ENCODE assay signal across 8 cellular contexts in genomic region chr4:4762909-4763814, GRCh38.
A peak's percentile ranks its signal among the peaks of the same experiment; 100 is the strongest.
DNase-seq lines count a peak whose midpoint lies in the region; ATAC-seq lines count a peak whose summit lies in the region.

No MANE protein-coding gene starts in this region.

- ATAC-seq in GM19372 (IDR thresholded peaks at IDR 0.05; ENCODE audit: low read depth, unreplicated experiment) (peak; percentile 77), HG03159 (IDR thresholded peaks at IDR 0.05; ENCODE audit: unreplicated experiment) (peak; percentile 87)

- DNase-seq in CMK (ENCODE audit: low read depth) (peak; percentile 26), kidney tubule cell (ENCODE audit: low spot score) (peak; percentile 43), DMS 273 treated with DMSO at 0.1 percent for 48 hours (lab: John Stamatoyannopoulos, UW) (no peak), cerebellar nuclear complex (lab: John Stamatoyannopoulos, UW) (no peak), cortex of kidney (lab: John Stamatoyannopoulos, UW) (no peak)
- peak; percentile 16 for DNase-seq in activated CD4-positive, CD25-positive, alpha-beta regulatory T cell treated with anti-CD3 and anti-CD28 coated beads, Interleukin-2, amount 50 U/mL, for 16 hours (ENCODE audit: low read depth, low spot score)

Comparison
In these comparisons a context has a peak if more than half of its experiments do, and no peak if none do; other contexts are left out.
1. DNase-seq: peak in CMK (single experiment), activated CD4-positive, CD25-positive, alpha-beta regulatory T cell treated with anti-CD3 and anti-CD28 coated beads, Interleukin-2, amount 50 U/mL, for 16 hours (single experiment) and kidney tubule cell (single experiment); none in DMS 273 treated with DMSO at 0.1 percent for 48 hours (single experiment), cerebellar nuclear complex (0 of 2) and cortex of kidney (single experiment).